In the genomic region with DNA sequence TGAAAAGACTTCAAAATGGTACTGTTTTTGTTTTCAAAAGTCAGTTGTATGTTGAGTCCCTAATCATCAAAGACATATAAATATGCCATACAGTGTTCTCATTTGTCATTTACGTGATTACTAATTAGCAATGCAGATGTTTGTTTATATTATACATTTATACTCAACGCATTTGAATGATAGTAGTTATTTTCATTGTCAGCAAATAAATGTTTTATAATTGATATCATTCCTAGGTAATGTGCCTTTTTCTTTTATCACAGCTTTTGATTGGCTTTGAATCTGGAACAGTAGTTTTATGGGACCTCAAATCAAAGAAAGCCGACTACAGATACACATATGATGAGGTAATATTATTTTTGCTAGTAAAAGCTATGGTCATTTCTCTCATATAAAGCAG, we compare ENCODE assay signal across 2 cellular contexts.
TF ChIP-seq lines count a peak whose summit lies in the region.

No MANE protein-coding gene starts in this region.

TF ChIP-seq in HepG2, 621 proteins besides CTCF, POLR2A, EP300 and RAD21 (continued from another document):
- TF ChIP-seq GATAD1 (CRISPR knock-in tag; IDR thresholded peaks at IDR 0.05), result no peak
- TF ChIP-seq KDM3A (CRISPR knock-in tag; IDR thresholded peaks at IDR 0.05; ENCODE audit: low read depth), result no peak
- no peak for TF ChIP-seq PPARG (CRISPR knock-in tag; conservative IDR thresholded peaks at IDR 0.05)
- no peak for TF ChIP-seq SNRNP70 (IDR thresholded peaks at IDR 0.05; ENCODE audit: low read depth, low read length)
- TF ChIP-seq MAFK (conservative IDR thresholded peaks at IDR 0.05 in 1 of 2, IDR thresholded peaks at IDR 0.05 in 1 of 2; ENCODE audit: low read length in 2 of 2), result peak; percentile 60 to 83; a peak in 3 of 4 replicates
- TF ChIP-seq MBD4 (IDR thresholded peaks at IDR 0.05; ENCODE audit: borderline replicate concordance, low read length), result no peak
- no peak for TF ChIP-seq NBN (conservative IDR thresholded peaks at IDR 0.05)
- no peak for TF ChIP-seq TFDP1 (CRISPR knock-in tag; IDR thresholded peaks at IDR 0.05; ENCODE audit: borderline replicate concordance)
- no peak for TF ChIP-seq BORCS8-MEF2B (CRISPR knock-in tag; IDR thresholded peaks at IDR 0.05)
- no peak for TF ChIP-seq MXD4 (CRISPR knock-in tag; IDR thresholded peaks at IDR 0.05)
- TF ChIP-seq MAFF (IDR thresholded peaks at IDR 0.05; ENCODE audit: low read depth, low read length), result peak; percentile 71

TF ChIP-seq in IMR-90, 13 proteins besides CTCF, POLR2A, EP300 and RAD21 (continued from another document):
- TF ChIP-seq CEBPB (IDR thresholded peaks at IDR 0.05; ENCODE audit: low read depth, low read length), result no peak
- TF ChIP-seq MAFK (IDR thresholded peaks at IDR 0.05; ENCODE audit: low read depth, low read length), result peak; percentile 58
